ENCODE assay signal across 1 cellular context in genomic region chr16:643050-643368, GRCh38.
TF ChIP-seq lines count a peak whose summit lies in the region.

No MANE protein-coding gene starts in this region.

TF ChIP-seq in liver, 16 proteins besides CTCF, POLR2A, EP300 and RAD21 (continued from another document):
- TF ChIP-seq REST (IDR thresholded peaks at IDR 0.05): no peak
- TF ChIP-seq JUND (IDR thresholded peaks at IDR 0.05): no peak
- no peak for TF ChIP-seq ZBTB33 (IDR thresholded peaks at IDR 0.05)
- TF ChIP-seq FOXA1 (IDR thresholded peaks at IDR 0.05): no peak
